In genomic region chr1:35876988-35877387, GRCh38 we compare ENCODE assay signal across 1 cellular context.
TF ChIP-seq lines count a peak whose summit lies in the region.

No MANE protein-coding gene starts in this region.

TF ChIP-seq in HepG2, 621 proteins besides CTCF, POLR2A, EP300 and RAD21 (continued from another document and continues in another):
- TF ChIP-seq ARID5B (CRISPR knock-in tag; IDR thresholded peaks at IDR 0.05): 0 out of 2 replicates have a peak, but pooled peaks have one; percentile 18
- TF ChIP-seq TEAD2 (CRISPR knock-in tag; IDR thresholded peaks at IDR 0.05): no peak
- no peak for TF ChIP-seq SIN3A (IDR thresholded peaks at IDR 0.05; ENCODE audit: borderline replicate concordance, low read depth, low read length)
- TF ChIP-seq RARA (CRISPR knock-in tag; IDR thresholded peaks at IDR 0.05): peak; percentile 35; the same call in 1 of the 2 replicates
- TF ChIP-seq ZSCAN9 (CRISPR knock-in tag; IDR thresholded peaks at IDR 0.05; ENCODE audit: borderline replicate concordance): 0 out of 2 replicates have a peak, but pooled peaks have one; percentile 74
- TF ChIP-seq E2F2 (CRISPR knock-in tag; IDR thresholded peaks at IDR 0.05; ENCODE audit: borderline replicate concordance): no peak
- no peak for TF ChIP-seq NRL (CRISPR knock-in tag; IDR thresholded peaks at IDR 0.05; ENCODE audit: borderline replicate concordance)
- no peak for TF ChIP-seq KLF9 (CRISPR knock-in tag; IDR thresholded peaks at IDR 0.05; ENCODE audit: low read depth)
- no peak for TF ChIP-seq ZNF772 (CRISPR knock-in tag; IDR thresholded peaks at IDR 0.05)
- TF ChIP-seq ZSCAN22 (CRISPR knock-in tag; IDR thresholded peaks at IDR 0.05): no peak
- TF ChIP-seq ZNF788 (CRISPR knock-in tag; IDR thresholded peaks at IDR 0.05; ENCODE audit: borderline replicate concordance): no peak
- no peak for TF ChIP-seq ZNF34 (CRISPR knock-in tag; IDR thresholded peaks at IDR 0.05; ENCODE audit: borderline replicate concordance)
- TF ChIP-seq GABPB1 (CRISPR knock-in tag; IDR thresholded peaks at IDR 0.05): no peak
- TF ChIP-seq ZNF740 (CRISPR knock-in tag; IDR thresholded peaks at IDR 0.05): no peak
- 0 out of 2 replicates have a peak, but pooled peaks have one; percentile 25 for TF ChIP-seq IRF2 (CRISPR knock-in tag; IDR thresholded peaks at IDR 0.05)
- TF ChIP-seq, protein P1, sequence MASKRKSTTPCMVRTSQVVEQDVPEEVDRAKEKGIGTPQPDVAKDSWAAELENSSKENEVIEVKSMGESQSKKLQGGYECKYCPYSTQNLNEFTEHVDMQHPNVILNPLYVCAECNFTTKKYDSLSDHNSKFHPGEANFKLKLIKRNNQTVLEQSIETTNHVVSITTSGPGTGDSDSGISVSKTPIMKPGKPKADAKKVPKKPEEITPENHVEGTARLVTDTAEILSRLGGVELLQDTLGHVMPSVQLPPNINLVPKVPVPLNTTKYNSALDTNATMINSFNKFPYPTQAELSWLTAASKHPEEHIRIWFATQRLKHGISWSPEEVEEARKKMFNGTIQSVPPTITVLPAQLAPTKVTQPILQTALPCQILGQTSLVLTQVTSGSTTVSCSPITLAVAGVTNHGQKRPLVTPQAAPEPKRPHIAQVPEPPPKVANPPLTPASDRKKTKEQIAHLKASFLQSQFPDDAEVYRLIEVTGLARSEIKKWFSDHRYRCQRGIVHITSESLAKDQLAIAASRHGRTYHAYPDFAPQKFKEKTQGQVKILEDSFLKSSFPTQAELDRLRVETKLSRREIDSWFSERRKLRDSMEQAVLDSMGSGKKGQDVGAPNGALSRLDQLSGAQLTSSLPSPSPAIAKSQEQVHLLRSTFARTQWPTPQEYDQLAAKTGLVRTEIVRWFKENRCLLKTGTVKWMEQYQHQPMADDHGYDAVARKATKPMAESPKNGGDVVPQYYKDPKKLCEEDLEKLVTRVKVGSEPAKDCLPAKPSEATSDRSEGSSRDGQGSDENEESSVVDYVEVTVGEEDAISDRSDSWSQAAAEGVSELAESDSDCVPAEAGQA (IDR thresholded peaks at IDR 0.05; ENCODE audit: low read depth): no peak
- TF ChIP-seq, protein P1 (CRISPR knock-in tag; IDR thresholded peaks at IDR 0.05; ENCODE audit: borderline replicate concordance): no peak
- TF ChIP-seq ZNF660 (CRISPR knock-in tag; IDR thresholded peaks at IDR 0.05; ENCODE audit: borderline replicate concordance, low read depth): no peak
- 0 out of 2 replicates have a peak, but pooled peaks have one; percentile 30 for TF ChIP-seq ZNF574 (CRISPR knock-in tag; IDR thresholded peaks at IDR 0.05)
- no peak for TF ChIP-seq ZFAT (CRISPR knock-in tag; conservative IDR thresholded peaks at IDR 0.05)
- TF ChIP-seq ZNF562 (CRISPR knock-in tag; IDR thresholded peaks at IDR 0.05; ENCODE audit: borderline replicate concordance): no peak
- TF ChIP-seq MYPOP (CRISPR knock-in tag; IDR thresholded peaks at IDR 0.05): no peak
- TF ChIP-seq SNAPC2 (CRISPR knock-in tag; IDR thresholded peaks at IDR 0.05): no peak
- TF ChIP-seq ZBED4 (CRISPR knock-in tag; IDR thresholded peaks at IDR 0.05; ENCODE audit: borderline replicate concordance): no peak
- no peak for TF ChIP-seq FOXA1 (IDR thresholded peaks at IDR 0.05)
- no peak for TF ChIP-seq FOXA1 (CRISPR knock-in tag; IDR thresholded peaks at IDR 0.05)
- peak; percentile 67; the same call in 1 of the 2 replicates for TF ChIP-seq HBP1 (CRISPR knock-in tag; IDR thresholded peaks at IDR 0.05; ENCODE audit: low read depth)
- TF ChIP-seq MAFF (IDR thresholded peaks at IDR 0.05; ENCODE audit: low read depth, low read length): no peak
- TF ChIP-seq SKIL (CRISPR knock-in tag; IDR thresholded peaks at IDR 0.05; ENCODE audit: borderline replicate concordance): no peak
- no peak for TF ChIP-seq CHD4 (IDR thresholded peaks at IDR 0.05; ENCODE audit: borderline replicate concordance, low read length)
